Comparison of ENCODE assay signal across 8 cellular contexts in the genomic region with DNA sequence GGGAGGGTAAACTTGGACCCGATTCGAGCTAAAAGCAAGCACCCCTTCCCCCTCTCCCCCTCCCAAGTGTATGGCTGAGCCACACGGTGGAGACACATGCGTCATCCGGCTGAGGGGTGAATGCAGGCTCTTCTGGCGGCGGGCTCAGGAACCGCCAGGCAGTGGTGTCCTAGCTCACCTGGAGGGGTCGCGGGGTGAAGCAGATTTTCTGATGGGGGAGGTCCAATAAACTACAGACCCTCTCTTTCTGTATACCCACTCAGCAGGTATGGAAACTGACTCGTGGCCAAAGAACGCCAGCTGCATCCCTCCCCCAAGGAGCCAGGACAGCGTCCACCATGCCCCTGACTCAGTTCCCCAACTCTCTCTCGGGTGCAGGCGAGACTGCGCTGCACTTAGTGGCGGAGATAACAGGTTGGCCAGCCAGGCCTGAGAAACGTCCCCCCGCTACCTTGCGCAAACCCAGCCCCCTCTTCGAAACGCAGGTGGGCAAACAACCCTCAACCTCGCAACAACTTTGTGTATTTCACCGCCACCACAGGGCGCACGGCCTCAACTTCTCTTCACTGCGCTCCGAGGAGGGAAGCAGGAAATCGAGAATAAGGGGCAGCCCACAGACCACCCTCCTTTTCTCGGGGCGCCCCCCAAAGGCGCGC. TPM values are rescaled to one million over a fixed set of nuclear protein-coding genes. Genes with fewer than 3 reads are reported as not detected.
A peak's percentile ranks its signal among the peaks of the same experiment; 100 is the strongest.
DNase-seq lines count a peak whose midpoint lies in the region; ATAC-seq and TF ChIP-seq lines count a peak whose summit lies in the region.

No MANE protein-coding gene starts in this region.

- no peak for ATAC-seq in CD8-positive, alpha-beta T cell

- H3K4me1 ChIP-seq in CD8-positive, alpha-beta T cell (ENCODE audit: insufficient read depth, low read length): no peaks in the 10 kb centered on the region
- H3K4me1 ChIP-seq in iPS-18a (ENCODE audit: control insufficient read depth, low read depth, low read length): peaks cover 23% of the 10 kb centered on the region
- H3K4me1 ChIP-seq in skeletal muscle satellite cell (ENCODE audit: control insufficient read depth, insufficient read depth, low read length): peaks cover 54% of the 10 kb centered on the region

- no peak for DNase-seq in CD8-positive, alpha-beta T cell
- DNase-seq in HuH-7.5 (ENCODE audit: low spot score) (peak; percentile 58), astrocyte of the spinal cord (ENCODE audit: low read depth, low spot score) (peak; percentile 38), germinal center (ENCODE audit: low spot score) (no peak)
- DNase-seq in activated effector memory CD4-positive, alpha-beta T cell treated with Interleukin-2 at 50 U/mL for 16 hours: no peak
- DNase-seq in stimulated activated CD4-positive, alpha-beta T cell treated with anti-CD3 and anti-CD28 coated beads, Interleukin-4, amount 100 ng/mL, for 4 hours: no peak

- peak overlapping the region; percentile 97 for H3K4me2 ChIP-seq in skeletal muscle satellite cell (ENCODE audit: low read length)

- no peak overlapping the region for H3K27ac Mint-ChIP-seq in CD8-positive, alpha-beta T cell

- H3K4me3 ChIP-seq in CD8-positive, alpha-beta T cell (ENCODE audit: low read depth, low read length): no peak overlapping the region
- H3K4me3 ChIP-seq in astrocyte of the spinal cord (ENCODE audit: low read depth, low read length): peak overlapping the region; percentile 82
- peak overlapping the region; percentile 85 for H3K4me3 ChIP-seq in iPS-18a (ENCODE audit: low read length)
- peak overlapping the region; percentile 96 for H3K4me3 ChIP-seq in skeletal muscle satellite cell (ENCODE audit: low read length)

- H3K27me3 ChIP-seq in CD8-positive, alpha-beta T cell (ENCODE audit: insufficient read depth, low read length): peaks cover 8% of the 10 kb centered on the region
- H3K27me3 ChIP-seq in iPS-18a (ENCODE audit: control insufficient read depth, insufficient read depth, low read length) (no peaks in the 10 kb centered on the region), skeletal muscle satellite cell (ENCODE audit: control insufficient read depth, insufficient read depth, low read length) (no peaks in the 10 kb centered on the region)

- H3K9me3 Mint-ChIP-seq in CD8-positive, alpha-beta T cell: no peaks in the 10 kb centered on the region

- POLR2A ChIA-PET in CD8-positive, alpha-beta T cell (lab: Charles Lee): no interaction called here

- H3K9ac ChIP-seq in iPS-18a (ENCODE audit: low read length): peak overlapping the region; percentile 73
- peak overlapping the region; percentile 96 for H3K9ac ChIP-seq in skeletal muscle satellite cell (ENCODE audit: low read depth, low read length)

- peak overlapping the region; percentile 11 for H3K4me3 Mint-ChIP-seq in CD8-positive, alpha-beta T cell

- no peaks in the 10 kb centered on the region for H3K36me3 ChIP-seq in CD8-positive, alpha-beta T cell (ENCODE audit: insufficient read depth, low read length)
- H3K36me3 ChIP-seq in iPS-18a (ENCODE audit: control insufficient read depth, low read depth, low read length) (no peaks in the 10 kb centered on the region), skeletal muscle satellite cell (ENCODE audit: insufficient read depth, low read length) (no peaks in the 10 kb centered on the region)

- no peaks in the 10 kb centered on the region for H3K9me3 ChIP-seq in CD8-positive, alpha-beta T cell (ENCODE audit: low read length)
- H3K9me3 ChIP-seq in iPS-18a (ENCODE audit: control insufficient read depth, low read depth, low read length) (no peaks in the 10 kb centered on the region), skeletal muscle satellite cell (replicated peaks; ENCODE audit: low read length) (no peaks in the 10 kb centered on the region)

- CTCF ChIA-PET in CD8-positive, alpha-beta T cell (lab: Charles Lee): no interaction called here

- no peak for TF ChIP-seq CTCF in CD8-positive, alpha-beta T cell (IDR thresholded peaks at IDR 0.05)
- peak; percentile 29 for TF ChIP-seq CTCF in astrocyte of the spinal cord (IDR thresholded peaks at IDR 0.05; ENCODE audit: low read depth, low read length)

- H3K36me3 Mint-ChIP-seq in CD8-positive, alpha-beta T cell: no peaks in the 10 kb centered on the region

- peaks cover 58% of the 10 kb centered on the region for H3K27me3 Mint-ChIP-seq in CD8-positive, alpha-beta T cell (ENCODE audit: low read depth)

- peaks cover 14% of the 10 kb centered on the region for H3K4me1 Mint-ChIP-seq in CD8-positive, alpha-beta T cell (ENCODE audit: low read depth)

- in situ Hi-C loops in astrocyte of the spinal cord (cut with HindIII; ENCODE audit: low sequenced_read_pairs): no loop called here

- intact Hi-C loops in CD8-positive, alpha-beta T cell (cut with DNase I, micrococcal nuclease): no loop called here

- H3K27ac ChIP-seq in CD8-positive, alpha-beta T cell (ENCODE audit: low read depth, low read length): no peak overlapping the region
- H3K27ac ChIP-seq in iPS-18a (ENCODE audit: low read length): no peak overlapping the region

RNA-seq across cellular contexts. Expression of gene MAGI1, which starts 1.3 kb away (rescaled TPM):
- total RNA-seq in CD8-positive, alpha-beta T cell: not detected
- 7.2 and 9.1 TPM in 2 replicates for total RNA-seq in skeletal muscle satellite cell (2012; rRNA removed)

Comparison
In these comparisons a context has a peak if more than half of its experiments do, and no peak if none do; other contexts are left out.
1. DNase-seq: peak in HuH-7.5 (single experiment) and astrocyte of the spinal cord (single experiment); none in CD8-positive, alpha-beta T cell (0 of 7), activated effector memory CD4-positive, alpha-beta T cell treated with Interleukin-2 at 50 U/mL for 16 hours (single experiment), stimulated activated CD4-positive, alpha-beta T cell treated with anti-CD3 and anti-CD28 coated beads, Interleukin-4, amount 100 ng/mL, for 4 hours (0 of 2) and germinal center (single experiment).